ENCODE assay signal across 1 cellular context in genomic region chr2:105797298-105797819, GRCh38.
TF ChIP-seq lines count a peak whose summit lies in the region.

No MANE protein-coding gene starts in this region.

TF ChIP-seq in GM12878, 131 proteins besides CTCF, POLR2A, EP300 and RAD21 (continued from another document and continues in another):
- TF ChIP-seq, protein P1, sequence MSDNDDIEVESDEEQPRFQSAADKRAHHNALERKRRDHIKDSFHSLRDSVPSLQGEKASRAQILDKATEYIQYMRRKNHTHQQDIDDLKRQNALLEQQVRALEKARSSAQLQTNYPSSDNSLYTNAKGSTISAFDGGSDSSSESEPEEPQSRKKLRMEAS (IDR thresholded peaks at IDR 0.05; ENCODE audit: low read depth, low read length): no peak
- TF ChIP-seq NFXL1 (IDR thresholded peaks at IDR 0.05; ENCODE audit: borderline replicate concordance) (no peak), SMAD5 (IDR thresholded peaks at IDR 0.05; ENCODE audit: low read depth) (no peak), SMC3 (IDR thresholded peaks at IDR 0.05; ENCODE audit: borderline replicate concordance, low read length) (no peak), CBFB (IDR thresholded peaks at IDR 0.05; ENCODE audit: low read depth) (peak; percentile 15; the same call in 1 of the 2 replicates), SREBF1 (IDR thresholded peaks at IDR 0.05; ENCODE audit: low read length) (no peak), BRCA1 (IDR thresholded peaks at IDR 0.05; ENCODE audit: low read depth, low read length) (no peak), TBL1XR1 (IDR thresholded peaks at IDR 0.05; ENCODE audit: low read depth, low read length) (peak; percentile 24; the same call in 1 of the 2 replicates), SREBF2 (IDR thresholded peaks at IDR 0.05; ENCODE audit: low read length) (no peak), ZZZ3 (IDR thresholded peaks at IDR 0.05; ENCODE audit: control insufficient read depth, insufficient read length, low read depth) (no peak), ZNF207 (IDR thresholded peaks at IDR 0.05; ENCODE audit: borderline replicate concordance) (no peak), CHD4 (IDR thresholded peaks at IDR 0.05) (no peak), NR2C1 (IDR thresholded peaks at IDR 0.05) (no peak), POU2F2 (IDR thresholded peaks at IDR 0.05; ENCODE audit: borderline replicate concordance, low read depth, low read length) (no peak), ZBED1 (IDR thresholded peaks at IDR 0.05; ENCODE audit: borderline replicate concordance) (no peak; the same call in 1 of the 2 replicates), CREM (IDR thresholded peaks at IDR 0.05; ENCODE audit: low read depth) (0 out of 2 replicates have a peak, but pooled peaks have one; percentile 32), WRNIP1 (IDR thresholded peaks at IDR 0.05; ENCODE audit: borderline replicate concordance, low read depth, low read length) (no peak), NR2C2 (IDR thresholded peaks at IDR 0.05; ENCODE audit: borderline replicate concordance, control insufficient read depth, insufficient read length, low read depth) (no peak), ZSCAN29 (IDR thresholded peaks at IDR 0.05) (no peak), RAD51 (IDR thresholded peaks at IDR 0.05) (no peak), KLF5 (IDR thresholded peaks at IDR 0.05; ENCODE audit: partially characterized antibody) (no peak), NR2F1 (conservative IDR thresholded peaks at IDR 0.05) (no peak), ATF7 (IDR thresholded peaks at IDR 0.05; ENCODE audit: low read depth) (no peak), GATAD2B (conservative IDR thresholded peaks at IDR 0.05; ENCODE audit: low read depth) (no peak), HCFC1 (IDR thresholded peaks at IDR 0.05; ENCODE audit: low read length) (no peak), EED (IDR thresholded peaks at IDR 0.05; ENCODE audit: low read depth) (peak; percentile 92), MLLT1 (IDR thresholded peaks at IDR 0.05) (no peak), IKZF2 (IDR thresholded peaks at IDR 0.05) (peak; percentile 61 to 65), STAT1 (conservative IDR thresholded peaks at IDR 0.05) (no peak), RB1 (IDR thresholded peaks at IDR 0.05; ENCODE audit: borderline replicate concordance) (no peak), NFIC (IDR thresholded peaks at IDR 0.05; ENCODE audit: low read depth, low read length) (peak; percentile 78), PBX3 (IDR thresholded peaks at IDR 0.05; ENCODE audit: insufficient replicate concordance, low read depth, low read length) (no peak), FOXM1 (IDR thresholded peaks at IDR 0.05; ENCODE audit: low read depth, low read length) (peak; percentile 81), CBX3 (IDR thresholded peaks at IDR 0.05; ENCODE audit: borderline replicate concordance, low read depth) (no peak), TCF7 (IDR thresholded peaks at IDR 0.05; ENCODE audit: borderline replicate concordance) (no peak), SUPT20H (IDR thresholded peaks at IDR 0.05; ENCODE audit: borderline replicate concordance, control insufficient read depth, low read depth, low read length) (no peak), RELA (IDR thresholded peaks at IDR 0.05; ENCODE audit: borderline replicate concordance, partially characterized antibody) (no peak), FOS (IDR thresholded peaks at IDR 0.05; ENCODE audit: borderline replicate concordance, extremely low read depth, insufficient read length) (no peak), SP1 (IDR thresholded peaks at IDR 0.05; ENCODE audit: low read depth, low read length) (no peak), SIX5 (IDR thresholded peaks at IDR 0.05; ENCODE audit: low read depth, low read length, severe bottlenecking) (no peak), CHD1 (IDR thresholded peaks at IDR 0.05; ENCODE audit: low read depth, low read length) (no peak), IRF4 (IDR thresholded peaks at IDR 0.05; ENCODE audit: low read depth, low read length) (no peak), PAX8 (IDR thresholded peaks at IDR 0.05) (no peak), DPF2 (IDR thresholded peaks at IDR 0.05) (peak; percentile 61; the same call in 1 of the 2 replicates), SMAD1 (IDR thresholded peaks at IDR 0.05; ENCODE audit: low read depth, partially characterized antibody) (no peak), EGR1 (IDR thresholded peaks at IDR 0.05; ENCODE audit: borderline replicate concordance in 1 of 2, low read depth in 2 of 2, low read length in 2 of 2) (no peak), CHD2 (IDR thresholded peaks at IDR 0.05; ENCODE audit: borderline replicate concordance, low read depth, low read length) (no peak), JUNB (IDR thresholded peaks at IDR 0.05) (no peak), NRF1 (conservative IDR thresholded peaks at IDR 0.05; ENCODE audit: low read depth, low read length) (no peak), BMI1 (IDR thresholded peaks at IDR 0.05; ENCODE audit: borderline replicate concordance) (no peak), REST (IDR thresholded peaks at IDR 0.05; ENCODE audit: low read depth, low read length) (no peak)
- TF ChIP-seq, protein P2, sequence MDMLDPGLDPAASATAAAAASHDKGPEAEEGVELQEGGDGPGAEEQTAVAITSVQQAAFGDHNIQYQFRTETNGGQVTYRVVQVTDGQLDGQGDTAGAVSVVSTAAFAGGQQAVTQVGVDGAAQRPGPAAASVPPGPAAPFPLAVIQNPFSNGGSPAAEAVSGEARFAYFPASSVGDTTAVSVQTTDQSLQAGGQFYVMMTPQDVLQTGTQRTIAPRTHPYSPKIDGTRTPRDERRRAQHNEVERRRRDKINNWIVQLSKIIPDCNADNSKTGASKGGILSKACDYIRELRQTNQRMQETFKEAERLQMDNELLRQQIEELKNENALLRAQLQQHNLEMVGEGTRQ (IDR thresholded peaks at IDR 0.05; ENCODE audit: borderline replicate concordance, low read depth, low read length): no peak
- TF ChIP-seq, protein P3, sequence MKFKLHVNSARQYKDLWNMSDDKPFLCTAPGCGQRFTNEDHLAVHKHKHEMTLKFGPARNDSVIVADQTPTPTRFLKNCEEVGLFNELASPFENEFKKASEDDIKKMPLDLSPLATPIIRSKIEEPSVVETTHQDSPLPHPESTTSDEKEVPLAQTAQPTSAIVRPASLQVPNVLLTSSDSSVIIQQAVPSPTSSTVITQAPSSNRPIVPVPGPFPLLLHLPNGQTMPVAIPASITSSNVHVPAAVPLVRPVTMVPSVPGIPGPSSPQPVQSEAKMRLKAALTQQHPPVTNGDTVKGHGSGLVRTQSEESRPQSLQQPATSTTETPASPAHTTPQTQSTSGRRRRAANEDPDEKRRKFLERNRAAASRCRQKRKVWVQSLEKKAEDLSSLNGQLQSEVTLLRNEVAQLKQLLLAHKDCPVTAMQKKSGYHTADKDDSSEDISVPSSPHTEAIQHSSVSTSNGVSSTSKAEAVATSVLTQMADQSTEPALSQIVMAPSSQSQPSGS (IDR thresholded peaks at IDR 0.05; ENCODE audit: low read length): no peak; the same call in 1 of the 2 replicates
- TF ChIP-seq, protein P4, sequence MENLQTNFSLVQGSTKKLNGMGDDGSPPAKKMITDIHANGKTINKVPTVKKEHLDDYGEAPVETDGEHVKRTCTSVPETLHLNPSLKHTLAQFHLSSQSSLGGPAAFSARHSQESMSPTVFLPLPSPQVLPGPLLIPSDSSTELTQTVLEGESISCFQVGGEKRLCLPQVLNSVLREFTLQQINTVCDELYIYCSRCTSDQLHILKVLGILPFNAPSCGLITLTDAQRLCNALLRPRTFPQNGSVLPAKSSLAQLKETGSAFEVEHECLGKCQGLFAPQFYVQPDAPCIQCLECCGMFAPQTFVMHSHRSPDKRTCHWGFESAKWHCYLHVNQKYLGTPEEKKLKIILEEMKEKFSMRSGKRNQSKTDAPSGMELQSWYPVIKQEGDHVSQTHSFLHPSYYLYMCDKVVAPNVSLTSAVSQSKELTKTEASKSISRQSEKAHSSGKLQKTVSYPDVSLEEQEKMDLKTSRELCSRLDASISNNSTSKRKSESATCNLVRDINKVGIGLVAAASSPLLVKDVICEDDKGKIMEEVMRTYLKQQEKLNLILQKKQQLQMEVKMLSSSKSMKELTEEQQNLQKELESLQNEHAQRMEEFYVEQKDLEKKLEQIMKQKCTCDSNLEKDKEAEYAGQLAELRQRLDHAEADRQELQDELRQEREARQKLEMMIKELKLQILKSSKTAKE (IDR thresholded peaks at IDR 0.05; ENCODE audit: low read depth, poor library complexity, severe bottlenecking): peak; percentile 25
- TF ChIP-seq, protein P5, sequence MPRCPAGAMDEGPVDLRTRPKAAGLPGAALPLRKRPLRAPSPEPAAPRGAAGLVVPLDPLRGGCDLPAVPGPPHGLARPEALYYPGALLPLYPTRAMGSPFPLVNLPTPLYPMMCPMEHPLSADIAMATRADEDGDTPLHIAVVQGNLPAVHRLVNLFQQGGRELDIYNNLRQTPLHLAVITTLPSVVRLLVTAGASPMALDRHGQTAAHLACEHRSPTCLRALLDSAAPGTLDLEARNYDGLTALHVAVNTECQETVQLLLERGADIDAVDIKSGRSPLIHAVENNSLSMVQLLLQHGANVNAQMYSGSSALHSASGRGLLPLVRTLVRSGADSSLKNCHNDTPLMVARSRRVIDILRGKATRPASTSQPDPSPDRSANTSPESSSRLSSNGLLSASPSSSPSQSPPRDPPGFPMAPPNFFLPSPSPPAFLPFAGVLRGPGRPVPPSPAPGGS (IDR thresholded peaks at IDR 0.05; ENCODE audit: borderline replicate concordance, insufficient read depth, low read depth, low read length, poor library complexity, severe bottlenecking): no peak
- TF ChIP-seq, protein P6, sequence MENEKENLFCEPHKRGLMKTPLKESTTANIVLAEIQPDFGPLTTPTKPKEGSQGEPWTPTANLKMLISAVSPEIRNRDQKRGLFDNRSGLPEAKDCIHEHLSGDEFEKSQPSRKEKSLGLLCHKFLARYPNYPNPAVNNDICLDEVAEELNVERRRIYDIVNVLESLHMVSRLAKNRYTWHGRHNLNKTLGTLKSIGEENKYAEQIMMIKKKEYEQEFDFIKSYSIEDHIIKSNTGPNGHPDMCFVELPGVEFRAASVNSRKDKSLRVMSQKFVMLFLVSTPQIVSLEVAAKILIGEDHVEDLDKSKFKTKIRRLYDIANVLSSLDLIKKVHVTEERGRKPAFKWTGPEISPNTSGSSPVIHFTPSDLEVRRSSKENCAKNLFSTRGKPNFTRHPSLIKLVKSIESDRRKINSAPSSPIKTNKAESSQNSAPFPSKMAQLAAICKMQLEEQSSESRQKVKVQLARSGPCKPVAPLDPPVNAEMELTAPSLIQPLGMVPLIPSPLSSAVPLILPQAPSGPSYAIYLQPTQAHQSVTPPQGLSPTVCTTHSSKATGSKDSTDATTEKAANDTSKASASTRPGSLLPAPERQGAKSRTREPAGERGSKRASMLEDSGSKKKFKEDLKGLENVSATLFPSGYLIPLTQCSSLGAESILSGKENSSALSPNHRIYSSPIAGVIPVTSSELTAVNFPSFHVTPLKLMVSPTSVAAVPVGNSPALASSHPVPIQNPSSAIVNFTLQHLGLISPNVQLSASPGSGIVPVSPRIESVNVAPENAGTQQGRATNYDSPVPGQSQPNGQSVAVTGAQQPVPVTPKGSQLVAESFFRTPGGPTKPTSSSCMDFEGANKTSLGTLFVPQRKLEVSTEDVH (IDR thresholded peaks at IDR 0.05; ENCODE audit: low read depth, partially characterized antibody): no peak
- TF ChIP-seq, protein P7, sequence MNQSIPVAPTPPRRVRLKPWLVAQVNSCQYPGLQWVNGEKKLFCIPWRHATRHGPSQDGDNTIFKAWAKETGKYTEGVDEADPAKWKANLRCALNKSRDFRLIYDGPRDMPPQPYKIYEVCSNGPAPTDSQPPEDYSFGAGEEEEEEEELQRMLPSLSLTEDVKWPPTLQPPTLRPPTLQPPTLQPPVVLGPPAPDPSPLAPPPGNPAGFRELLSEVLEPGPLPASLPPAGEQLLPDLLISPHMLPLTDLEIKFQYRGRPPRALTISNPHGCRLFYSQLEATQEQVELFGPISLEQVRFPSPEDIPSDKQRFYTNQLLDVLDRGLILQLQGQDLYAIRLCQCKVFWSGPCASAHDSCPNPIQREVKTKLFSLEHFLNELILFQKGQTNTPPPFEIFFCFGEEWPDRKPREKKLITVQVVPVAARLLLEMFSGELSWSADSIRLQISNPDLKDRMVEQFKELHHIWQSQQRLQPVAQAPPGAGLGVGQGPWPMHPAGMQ (IDR thresholded peaks at IDR 0.05; ENCODE audit: borderline replicate concordance): no peak
